In genomic region chr2:88627856-88628568, GRCh38 we compare ENCODE assay signal across 8 cellular contexts. TPM values are rescaled to one million over a fixed set of nuclear protein-coding genes. Genes with fewer than 3 reads are reported as not detected.
DNase-seq lines count a peak whose midpoint lies in the region; TF ChIP-seq lines count a peak whose summit lies in the region.

No MANE protein-coding gene starts in this region.

- H3K27ac ChIP-seq in skin epidermis = peak overlapping the region; percentile 75 to 99 (median 95)

- H3K36me3 ChIP-seq in GM06990 (ENCODE audit: control insufficient read depth, insufficient read depth, low read length) = no peaks in the 10 kb centered on the region; the same call in 1 of the 2 replicates

- DNase-seq in GM06990 (ENCODE audit: extremely low read depth, insufficient read length) (peak; percentile 85), H4 (ENCODE audit: low spot score) (peak; percentile 95), LoVo (ENCODE audit: low spot score) (peak; percentile 84), T-helper 2 cell (peak; percentile 63 to 95 (median 78)), anterior cingulate cortex (lab: John Stamatoyannopoulos, UW) (peak in 31 of 58 donors; percentile 39 to 91 (median 76)), iPS DF 4.7 (ENCODE audit: extremely low read depth, low spot score) (peak; percentile 33), NCI-H2081 treated with DMSO at 0.1 percent for 48 hours (lab: John Stamatoyannopoulos, UW) (no peak)

- H3K27me3 ChIP-seq in GM06990 (replicated peaks; ENCODE audit: control insufficient read depth, insufficient read depth, low read length) = no peaks in the 10 kb centered on the region

- no peak for TF ChIP-seq CTCF in GM06990 (IDR thresholded peaks at IDR 0.05; ENCODE audit: insufficient read depth, low read length, poor library complexity, severe bottlenecking)

- H3K4me3 ChIP-seq in GM06990 (replicated peaks; ENCODE audit: low read depth, low read length) (peak overlapping the region; percentile 75), skin epidermis (peak overlapping the region; percentile 40 to 95 (median 86))

RNA-seq across cellular contexts. Expression of gene EIF2AK3, which starts 0.7 kb away (rescaled TPM):
- total RNA-seq in H4 (2014; rRNA removed; shearing (Covaris generic)) = 12.7 and 16.6 TPM in 2 replicates
